ENCODE assay signal across 8 cellular contexts in the genomic region with DNA sequence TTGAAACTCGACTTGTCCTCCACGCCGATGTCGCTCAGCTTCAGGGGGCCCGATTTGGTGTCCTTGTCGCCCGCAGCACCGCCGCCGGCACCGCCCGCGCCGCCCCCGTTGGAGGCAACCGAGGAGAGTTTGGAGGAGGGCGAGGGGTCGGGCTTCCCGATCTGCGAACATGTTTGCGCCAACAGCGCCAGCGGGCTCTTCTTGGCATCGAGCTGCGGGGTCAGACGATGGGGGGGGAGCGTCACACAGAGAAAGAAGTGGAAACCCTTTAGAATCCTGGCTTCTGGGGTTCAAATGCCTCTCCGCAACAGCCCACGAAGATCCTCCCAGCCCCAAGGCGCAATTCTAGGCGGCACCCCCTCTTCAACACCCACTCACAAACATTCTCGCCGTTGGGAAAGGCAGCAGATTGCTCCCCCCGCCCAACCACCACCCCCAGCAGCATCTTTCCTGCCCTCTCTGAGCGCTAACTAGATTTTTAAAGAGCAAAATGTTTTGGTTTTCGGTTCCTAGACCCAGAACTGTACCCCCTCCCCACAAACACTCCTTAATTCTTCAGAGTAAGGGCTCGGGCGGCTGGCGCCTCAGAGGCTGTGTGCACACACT.
A peak's percentile ranks its signal among the peaks of the same experiment; 100 is the strongest.
DNase-seq lines count a peak whose midpoint lies in the region; ATAC-seq and TF ChIP-seq lines count a peak whose summit lies in the region.

No MANE protein-coding gene starts in this region.

- H3K27me3 ChIP-seq in adipocyte (replicated peaks; ENCODE audit: control insufficient read depth, insufficient read depth, low read length) (no peaks in the 10 kb centered on the region), stomach smooth muscle (ENCODE audit: control insufficient read depth in 1 of 2, insufficient read depth in 2 of 2, low read length in 2 of 2) (peaks cover 0 to 2% of the 10 kb centered on the region in 2 donors)

- DNase-seq in ACHN (peak; percentile 44), GM13977 (ENCODE audit: low spot score) (peak; percentile 56), adipocyte (ENCODE audit: low read depth) (peak; percentile 65), iris pigment epithelial cell (ENCODE audit: low read depth) (peak; percentile 28), NCI-H2107 treated with DMSO at 0.1 percent for 48 hours (lab: John Stamatoyannopoulos, UW; ENCODE audit: unreplicated experiment) (no peak)

- TF ChIP-seq CTCF in GM13977 (IDR thresholded peaks at IDR 0.05; ENCODE audit: extremely low read depth, insufficient read depth, missing control alignments): no peak

- H3K9me3 ChIP-seq in adipocyte (ENCODE audit: control insufficient read depth, low read length) (no peaks in the 10 kb centered on the region), stomach smooth muscle (ENCODE audit: control insufficient read depth in 2 of 2, low read length in 2 of 2) (no peaks in the 10 kb centered on the region)

- H3K9ac ChIP-seq in adipocyte (ENCODE audit: low read length): peak overlapping the region; percentile 100
- peak overlapping the region; percentile 80 to 82 for H3K9ac ChIP-seq in stomach smooth muscle (ENCODE audit: low read length in 2 of 2)

- in situ Hi-C loops in ACHN (cut with HindIII; ENCODE audit: low pct_ligation_motif_present, low pct_unique_long_range_greater_than_20kb, low sequenced_read_pairs): no loop called here
- in situ Hi-C loops in GM13977 (cut with MboI; ENCODE audit: low pct_unique_long_range_greater_than_20kb, low sequenced_read_pairs, unreplicated experiment): no loop called here

- H3K27ac ChIP-seq in stomach smooth muscle (ENCODE audit: low read length): peak overlapping the region; percentile 88

- ATAC-seq in GM18858 (IDR thresholded peaks at IDR 0.05; ENCODE audit: unreplicated experiment) (no peak), GM18517 (IDR thresholded peaks at IDR 0.05; ENCODE audit: unreplicated experiment) (no peak)

- H3K36me3 ChIP-seq in adipocyte (ENCODE audit: control insufficient read depth, insufficient read depth, low read length, severe bottlenecking) (peaks cover 11% of the 10 kb centered on the region), stomach smooth muscle (ENCODE audit: control insufficient read depth in 2 of 2, insufficient read depth in 2 of 2, low read length in 2 of 2) (no peaks in the 10 kb centered on the region)

- H3K4me3 ChIP-seq in adipocyte (ENCODE audit: low read length) (peak overlapping the region; percentile 95), stomach smooth muscle (ENCODE audit: low read length in 2 of 2) (peak overlapping the region; percentile 94 to 96)

- peaks cover 5% of the 10 kb centered on the region for H3K4me1 ChIP-seq in adipocyte (ENCODE audit: control insufficient read depth, insufficient read depth, low read length)
- peaks cover 47% of the 10 kb centered on the region for H3K4me1 ChIP-seq in stomach smooth muscle (ENCODE audit: control insufficient read depth, insufficient read depth, low read length)
